30 cellular contexts compared by ENCODE assay signal in the genomic region with DNA sequence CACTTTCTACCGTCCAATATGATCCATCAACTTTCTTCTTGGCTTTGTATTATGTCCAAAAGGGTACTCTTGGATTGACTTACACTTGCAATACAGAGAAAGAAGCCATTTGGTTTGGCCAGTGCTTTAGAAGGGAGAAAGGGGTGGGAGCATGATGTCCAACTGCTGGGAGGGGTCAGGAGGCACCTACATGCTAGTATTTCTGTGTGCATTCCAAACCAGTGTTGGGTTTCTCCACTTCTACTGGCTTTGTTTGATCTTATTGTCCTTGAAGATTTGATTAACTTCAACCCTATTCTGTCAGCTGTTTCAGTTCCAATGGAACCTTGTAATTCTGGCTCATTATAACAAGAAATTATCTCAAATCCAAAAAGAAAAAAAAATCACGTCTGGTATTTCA.
"Had no signal": no experiment of that assay in that cellular context is flagged by ENCODE, and none has a peak within 500 bp of the region (broad histone marks: within the 10 kb centered on the region; RNA-seq: fewer than 3 reads in every experiment).

No MANE protein-coding gene starts in this region.

- H3K9me3 ChIP-seq: left ventricle myocardium inferior, neutrophil, tibial nerve, uterus had no signal

- H3K4me3 ChIP-seq: left ventricle myocardium inferior, lung, neural progenitor cell, skin epidermis, tibial nerve, uterus had no signal

- H3K4me3 Mint-ChIP-seq: immature natural killer cell; mesothelial cell of epicardium; naive B cell; natural killer cell; nephron progenitor cell; neural progenitor cell; stimulated activated naive CD8-positive, alpha-beta T cell treated with anti-CD3 and anti-CD28 coated beads, Interleukin-15, Interleukin-2, amounts not matched to agents 100 ng/mL and 50 ng/mL, for 24 hours; type B pancreatic cell had no signal

- H3K27me3 ChIP-seq: neural progenitor cell, neutrophil, tibial nerve, uterus had no signal

- DNase-seq: hypothalamus; immature natural killer cell; kidney; left colon; left ventricle myocardium inferior; mesendoderm; naive B cell; natural killer cell; nephron progenitor cell; occipital lobe; retina; right cardiac atrium; stimulated activated CD4-positive, alpha-beta T cell treated with anti-CD3 and anti-CD28 coated beads, Interleukin-12 subunit alpha, Interleukin-12 subunit beta, amount 100 ng/mL, for 4 hours; stimulated activated CD4-positive, alpha-beta T cell treated with anti-CD3 and anti-CD28 coated beads, Interleukin-15, amount 100 ng/mL, for 24 hours; stimulated activated CD4-positive, alpha-beta T cell treated with anti-CD3 and anti-CD28 coated beads, Interleukin-2, amount 100 ng/mL, for 24 hours; stimulated activated CD4-positive, alpha-beta T cell treated with anti-CD3 and anti-CD28 coated beads, Interleukin-4, amount 100 ng/mL, for 1 hour; stimulated activated naive CD4-positive, alpha-beta T cell; substantia nigra; uterus had no signal

- H3K27me3 Mint-ChIP-seq: progenitor cell of endocrine pancreas; stimulated activated naive CD8-positive, alpha-beta T cell treated with anti-CD3 and anti-CD28 coated beads, Interleukin-15, Interleukin-2, amounts not matched to agents 100 ng/mL and 50 ng/mL, for 24 hours; type B pancreatic cell had no signal

- H3K9ac ChIP-seq: neural progenitor cell had no signal

- FAIRE-seq: islet of Langerhans, kidney had no signal

- H3K4me1 Mint-ChIP-seq: immature natural killer cell, mesothelial cell of epicardium, naive B cell had no signal

- H3K4me2 ChIP-seq: neural progenitor cell had no signal

- H2AFZ ChIP-seq: neural progenitor cell had no signal

- H3K9me3 Mint-ChIP-seq: immature natural killer cell; mesothelial cell of epicardium; natural killer cell; nephron progenitor cell; neural progenitor cell; stimulated activated naive CD8-positive, alpha-beta T cell treated with anti-CD3 and anti-CD28 coated beads, Interleukin-15, Interleukin-2, amounts not matched to agents 100 ng/mL and 50 ng/mL, for 24 hours; type B pancreatic cell had no signal

- H3K4me1 ChIP-seq: uterus had no signal

- ATAC-seq: left colon, natural killer cell, right cardiac atrium, sciatic nerve had no signal

- H3K36me3 Mint-ChIP-seq: immature natural killer cell, mesothelial cell of epicardium, natural killer cell had no signal

- H3K36me3 ChIP-seq: left ventricle myocardium inferior, neural progenitor cell, uterus had no signal

- H3K27ac ChIP-seq: left ventricle myocardium inferior, neural progenitor cell, neutrophil, skin epidermis, tibial nerve, uterus had no signal

- H3K27ac Mint-ChIP-seq: immature natural killer cell; mesothelial cell of epicardium; naive B cell; natural killer cell; nephron progenitor cell; neural progenitor cell; progenitor cell of endocrine pancreas; stimulated activated naive CD8-positive, alpha-beta T cell treated with anti-CD3 and anti-CD28 coated beads, Interleukin-15, Interleukin-2, amounts not matched to agents 100 ng/mL and 50 ng/mL, for 24 hours; type B pancreatic cell had no signal
